In genomic region chr3:48521635-48522034, GRCh38 we compare ENCODE assay signal across 28 cellular contexts. TPM values are rescaled to one million over a fixed set of nuclear protein-coding genes. Genes with fewer than 3 reads are reported as not detected.
"Had no signal": no experiment of that assay in that cellular context is flagged by ENCODE, and none has a peak within 500 bp of the region (broad histone marks: within the 10 kb centered on the region; RNA-seq: fewer than 3 reads in every experiment).

No MANE protein-coding gene starts in this region.

- H3K4me3 ChIP-seq: esophagus muscularis mucosa, gastroesophageal sphincter, heart left ventricle, lung, psoas muscle, sigmoid colon, stomach, thyroid gland, vagina had no signal

- DNase-seq: effector CD8-positive, alpha-beta T cell; endodermal cell; foreskin keratinocyte; heart left ventricle; hippocampal formation; immature natural killer cell; naive B cell; psoas muscle; right cardiac atrium; sigmoid colon; stimulated activated CD4-positive, alpha-beta T cell treated with anti-CD3 and anti-CD28 coated beads, Interleukin-2, amount 100 ng/mL, for 24 hours; stimulated activated CD4-positive, alpha-beta T cell treated with anti-CD3 and anti-CD28 coated beads, Interleukin-4, amount 100 ng/mL, for 24 hours; stimulated activated naive CD4-positive, alpha-beta T cell treated with Interleukin-2 at 50 U/mL for 16 hours; stomach; thyroid gland; trophoblast cell had no signal

- H3K27me3 ChIP-seq: esophagus muscularis mucosa, foreskin keratinocyte, gastroesophageal sphincter, heart left ventricle, sigmoid colon, stomach, thyroid gland, vagina had no signal

- H3K4me1 ChIP-seq: esophagus muscularis mucosa, foreskin keratinocyte, gastroesophageal sphincter, heart left ventricle, psoas muscle, sigmoid colon, stomach, vagina had no signal

- H3K27ac ChIP-seq: epithelial cell of prostate, esophagus muscularis mucosa, foreskin keratinocyte, gastroesophageal sphincter, heart left ventricle, psoas muscle, sigmoid colon, stomach, thyroid gland, vagina had no signal

- H3K36me3 ChIP-seq: heart left ventricle, sigmoid colon, thyroid gland, vagina had no signal

- ATAC-seq: foreskin keratinocyte; gastroesophageal sphincter; heart left ventricle; left lobe of liver; natural killer cell treated with Interleukin-12 subunit alpha and Interleukin-12 subunit beta and Interleukin-15 and Interleukin-18, amount 100 ng/mL, for 72 hours; psoas muscle; right cardiac atrium; stimulated activated effector memory CD8-positive, alpha-beta T cell treated with anti-CD3 and anti-CD28 coated beads, Interleukin-12 subunit alpha, Interleukin-12 subunit beta, amount 100 ng/mL, for 72 hours had no signal

- H3K9me3 ChIP-seq: esophagus muscularis mucosa, gastroesophageal sphincter, heart left ventricle, psoas muscle, sigmoid colon, stomach, thyroid gland, vagina had no signal

RNA-seq across cellular contexts. Expression of gene UCN2, which starts 41.9 kb away (rescaled TPM):
- total RNA-seq: endodermal cell; esophagus muscularis mucosa; left lobe of liver; natural killer cell treated with Interleukin-12 subunit alpha and Interleukin-12 subunit beta and Interleukin-15 and Interleukin-18, amount 100 ng/mL, for 72 hours; right cardiac atrium; sigmoid colon; skeletal muscle tissue; subcutaneous adipose tissue; temporal lobe; thyroid gland had no signal
- polyA plus RNA-seq: immature natural killer cell, liver had no signal
